ENCODE assay signal across 25 cellular contexts in genomic region chr2:198945496-198945895, GRCh38.
DNase-seq lines count a peak whose midpoint lies in the region; ATAC-seq, FAIRE-seq and TF ChIP-seq lines count a peak whose summit lies in the region.
"Had no signal": no experiment of that assay in that cellular context is flagged by ENCODE, and none has a peak within 500 bp of the region (broad histone marks: within the 10 kb centered on the region; RNA-seq: fewer than 3 reads in every experiment).

No MANE protein-coding gene starts in this region.

- TF ChIP-seq CTCF in epithelial cell of esophagus (IDR thresholded peaks at IDR 0.05; ENCODE audit: insufficient read depth, low read depth, low read length, missing control alignments) = no peak
- TF ChIP-seq CTCF in mucosa of descending colon (IDR thresholded peaks at IDR 0.05) = no peak
- TF ChIP-seq CTCF in A673 (conservative IDR thresholded peaks at IDR 0.05; ENCODE audit: low read depth, low read length) = no peak

- H3K27ac ChIP-seq in A673 (ENCODE audit: low read depth, low read length, poor library complexity, severe bottlenecking) = no peak overlapping the region
- H3K27ac ChIP-seq: 22Rv1; BLaER1 treated with 17β-estradiol and CSF1 and Interleukin-3, amounts not matched to agents 10 nM and 100 nM; GM23248 had no signal

- DNase-seq in HTR-8/SVneo (ENCODE audit: insufficient read length, low spot score) = no peak
- peak; percentile 46 for DNase-seq in epithelial cell of esophagus (ENCODE audit: low read depth)
- DNase-seq in mucosa of descending colon = no peak
- DNase-seq in NCI-H146 (lab: John Stamatoyannopoulos, UW) = no peak
- DNase-seq in A673 (ENCODE audit: low spot score) = no peak
- no peak for DNase-seq in stimulated activated CD4-positive, alpha-beta T cell treated with anti-CD3 and anti-CD28 coated beads, Interleukin-15, amount 100 ng/mL, for 24 hours
- DNase-seq: ACHN; AML-193; BE2C; CD4-positive, alpha-beta T cell; CD8-positive, alpha-beta memory T cell; DMS 273 treated with DMSO at 0.1 percent for 48 hours; DMS79; EL; GDM1; GM23248; H7; HCEC 1CT had no signal

- POLR2A ChIA-PET in A673 (lab: Charles Lee; ENCODE audit: low non-redundant PET) = no interaction called here

- intact Hi-C loops in mucosa of descending colon (cut with DNase I, micrococcal nuclease) = no loop called here
- intact Hi-C loops in A673 (cut with micrococcal nuclease; ENCODE audit: unreplicated experiment) = no loop called here

- H3K4me3 ChIP-seq in epithelial cell of esophagus (ENCODE audit: low read length) (no peak overlapping the region), mucosa of descending colon (no peak overlapping the region), A673 (ENCODE audit: low read depth, low read length, poor library complexity, severe bottlenecking) (no peak overlapping the region)
- H3K4me3 ChIP-seq: BLaER1 treated with 17β-estradiol and CSF1 and Interleukin-3, amounts not matched to agents 10 nM and 100 nM; GM12878; GM23248 had no signal

- H3K9me3 ChIP-seq in mucosa of descending colon (no peaks in the 10 kb centered on the region), A673 (ENCODE audit: low read depth, low read length, poor library complexity, severe bottlenecking) (no peaks in the 10 kb centered on the region)
- H3K9me3 ChIP-seq: BE2C; BLaER1 treated with 17β-estradiol and CSF1 and Interleukin-3, amounts not matched to agents 10 nM and 100 nM had no signal

- peak; percentile 69 for ATAC-seq in mucosa of descending colon
- ATAC-seq: GM12878 had no signal

- peak; percentile 4 for FAIRE-seq in HTR-8/SVneo (lab: Jason Lieb, UNC)
- FAIRE-seq: A204.1, D721Med, GM12878, GM19239, H1 had no signal

- CTCF ChIA-PET in A673 (lab: Charles Lee) = no interaction called here

- H3K4me1 ChIP-seq in mucosa of descending colon (ENCODE audit: low read depth) = no peaks in the 10 kb centered on the region
- H3K4me1 ChIP-seq in A673 (ENCODE audit: insufficient read depth, low read length, poor library complexity, severe bottlenecking) = no peaks in the 10 kb centered on the region
- H3K4me1 ChIP-seq: BE2C; BLaER1 treated with 17β-estradiol and CSF1 and Interleukin-3, amounts not matched to agents 10 nM and 100 nM had no signal

- no peaks in the 10 kb centered on the region for H3K27me3 ChIP-seq in A673 (replicated peaks; ENCODE audit: insufficient read depth, low read depth, low read length, poor library complexity)
- H3K27me3 ChIP-seq: BE2C; BLaER1 treated with 17β-estradiol and CSF1 and Interleukin-3, amounts not matched to agents 10 nM and 100 nM had no signal

- no peaks in the 10 kb centered on the region for H3K36me3 ChIP-seq in mucosa of descending colon (ENCODE audit: low read depth)
- H3K36me3 ChIP-seq in A673 (ENCODE audit: insufficient read depth, low read length, poor library complexity, severe bottlenecking) = no peaks in the 10 kb centered on the region
- H3K36me3 ChIP-seq: BE2C; BLaER1 treated with 17β-estradiol and CSF1 and Interleukin-3, amounts not matched to agents 10 nM and 100 nM had no signal

- BruUV-seq in A673 (replicated peaks; lab: Mats Ljungman, UMichigan) = no TSS peak
